8 cellular contexts compared by ENCODE assay signal in genomic region chr13:38530492-38530891, GRCh38.
DNase-seq lines count a peak whose midpoint lies in the region; ATAC-seq and TF ChIP-seq lines count a peak whose summit lies in the region.

No MANE protein-coding gene starts in this region.

- TF ChIP-seq POLR2A in right lobe of liver (IDR thresholded peaks at IDR 0.05) = no peak

- H3K4me3 ChIP-seq in HFF-Myc (replicated peaks; ENCODE audit: low read depth, low read length) (no peak overlapping the region), adipocyte (ENCODE audit: low read length) (no peak overlapping the region), right lobe of liver (no peak overlapping the region), coronary artery (no peak overlapping the region), lower lobe of right lung (no peak overlapping the region)

- ATAC-seq in right lobe of liver (peak in 2 of 4 donors; percentile 33 to 46), HG03457 (IDR thresholded peaks at IDR 0.05; ENCODE audit: unreplicated experiment) (no peak), lower lobe of right lung (no peak)

- H3K27me3 ChIP-seq in adipocyte (replicated peaks; ENCODE audit: control insufficient read depth, insufficient read depth, low read length) (no peaks in the 10 kb centered on the region), right lobe of liver (peaks cover 0 to 5% of the 10 kb centered on the region in 2 donors), lower lobe of right lung (ENCODE audit: low read depth) (no peaks in the 10 kb centered on the region)

- DNase-seq in COR-L47 (lab: John Stamatoyannopoulos, UW) (peak; percentile 33), HFF-Myc (ENCODE audit: extremely low read depth, low read depth) (peak; percentile 2), adipocyte (ENCODE audit: low read depth) (peak; percentile 77), right lobe of liver (no peak), putamen (ENCODE audit: low spot score) (no peak), coronary artery (ENCODE audit: low spot score) (no peak), lower lobe of right lung (no peak)

- H3K4me1 ChIP-seq in adipocyte (ENCODE audit: control insufficient read depth, insufficient read depth, low read length) (no peaks in the 10 kb centered on the region), right lobe of liver (no peaks in the 10 kb centered on the region), lower lobe of right lung (no peaks in the 10 kb centered on the region)

- WGBS in right lobe of liver (ENCODE audit: insufficient coverage, low coverage, low lambda C conversion rate, missing lambda C conversion rate) = 25% methylated on average over 3 of the region's 3 CpGs

- H3K36me3 ChIP-seq in adipocyte (ENCODE audit: control insufficient read depth, insufficient read depth, low read length, severe bottlenecking) = no peaks in the 10 kb centered on the region
- H3K36me3 ChIP-seq in right lobe of liver = no peaks in the 10 kb centered on the region
- no peaks in the 10 kb centered on the region for H3K36me3 ChIP-seq in lower lobe of right lung

- intact Hi-C loops in right lobe of liver (cut with DNase I) (no loop called here), lower lobe of right lung (cut with DNase I) (no loop called here)

- TF ChIP-seq CTCF in HFF-Myc (IDR thresholded peaks at IDR 0.05; ENCODE audit: low read depth, low read length, missing control alignments) = peak; percentile 18
- peak; percentile 23 to 33 (median 31) for TF ChIP-seq CTCF in right lobe of liver (IDR thresholded peaks at IDR 0.05)
- TF ChIP-seq CTCF in coronary artery (IDR thresholded peaks at IDR 0.05) = no peak
- no peak for TF ChIP-seq CTCF in lower lobe of right lung (IDR thresholded peaks at IDR 0.05)

- H3K27ac ChIP-seq in right lobe of liver (no peak overlapping the region), coronary artery (no peak overlapping the region), lower lobe of right lung (no peak overlapping the region)

- H3K9ac ChIP-seq in adipocyte (ENCODE audit: low read length) = no peak overlapping the region

- H3K9me3 ChIP-seq in adipocyte (ENCODE audit: control insufficient read depth, low read length) (no peaks in the 10 kb centered on the region), right lobe of liver (no peaks in the 10 kb centered on the region), lower lobe of right lung (no peaks in the 10 kb centered on the region)

Comparison
In these comparisons a context has a peak if more than half of its experiments do, and no peak if none do; other contexts are left out.
1. DNase-seq: peak in COR-L47 (single experiment), HFF-Myc (single experiment) and adipocyte (single experiment); none in right lobe of liver (0 of 3), putamen (single experiment), coronary artery (single experiment) and lower lobe of right lung (single experiment).
2. CTCF ChIP-seq: peak in HFF-Myc (single experiment) and right lobe of liver (4 of 4); none in coronary artery (single experiment) and lower lobe of right lung (single experiment).